Comparison of ENCODE assay signal across 12 cellular contexts in the genomic region with DNA sequence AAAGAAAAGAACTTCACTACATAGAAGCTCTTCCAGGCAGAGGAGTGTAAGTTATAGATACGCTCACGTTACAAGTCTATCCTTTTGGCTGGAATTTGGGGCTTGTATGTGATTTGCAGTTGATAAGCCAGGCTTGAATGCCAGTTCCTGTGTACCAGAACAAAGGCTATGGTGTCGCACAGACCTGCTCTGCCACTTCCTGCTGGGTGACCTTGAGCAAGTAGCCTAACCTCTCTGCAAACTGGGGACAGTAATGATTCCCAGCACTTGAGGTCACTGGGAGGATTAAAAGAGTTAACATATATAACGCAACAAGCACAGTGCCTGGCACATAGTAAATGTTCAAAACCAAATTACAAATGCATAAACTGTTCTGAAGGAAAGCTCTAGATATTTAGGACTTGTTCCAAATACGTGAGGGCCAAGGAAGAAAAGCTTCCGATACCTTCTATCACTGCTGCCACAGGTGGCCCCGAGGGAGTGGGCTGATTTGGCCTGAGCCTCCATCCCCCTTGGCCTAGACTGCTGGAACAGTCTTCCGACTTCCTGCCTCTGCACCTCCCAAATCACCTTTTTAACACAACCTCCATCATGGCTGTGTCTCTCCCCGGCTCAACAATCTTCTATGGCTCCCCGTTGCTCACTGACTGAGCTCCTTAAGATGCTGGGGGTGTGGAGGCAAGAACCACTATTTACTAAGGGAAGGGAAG. TPM values are rescaled to one million over a fixed set of nuclear protein-coding genes. Genes with fewer than 3 reads are reported as not detected.
DNase-seq lines count a peak whose midpoint lies in the region; ATAC-seq, FAIRE-seq and TF ChIP-seq lines count a peak whose summit lies in the region.
"Had no signal": no experiment of that assay in that cellular context is flagged by ENCODE, and none has a peak within 500 bp of the region (broad histone marks: within the 10 kb centered on the region; RNA-seq: fewer than 3 reads in every experiment).

No MANE protein-coding gene starts in this region.

- H3K4me1 Mint-ChIP-seq in activated CD4-positive, alpha-beta T cell treated with anti-CD3 and anti-CD28 coated beads, Interleukin-2, amount 10 ng/mL, durations not matched to agents 7 days and 5 days = peaks cover 55% of the 10 kb centered on the region
- peaks cover 2% of the 10 kb centered on the region for H3K4me1 Mint-ChIP-seq in glutamatergic neuron (ENCODE audit: low read depth, unreplicated experiment)

- no peaks in the 10 kb centered on the region for H3K27me3 ChIP-seq in small intestine (ENCODE audit: control insufficient read depth in 2 of 2, insufficient read depth in 2 of 2, low read length in 2 of 2)
- H3K27me3 ChIP-seq: uterus had no signal

- H3K9me3 Mint-ChIP-seq in activated CD4-positive, alpha-beta T cell treated with anti-CD3 and anti-CD28 coated beads, Interleukin-2, amount 10 ng/mL, durations not matched to agents 7 days and 5 days = no peaks in the 10 kb centered on the region
- H3K9me3 Mint-ChIP-seq in glutamatergic neuron (ENCODE audit: unreplicated experiment) = no peaks in the 10 kb centered on the region

- no peak overlapping the region for H3K4me3 ChIP-seq in small intestine (ENCODE audit: low read depth in 1 of 2, low read length in 2 of 2)

- H3K36me3 ChIP-seq in small intestine (ENCODE audit: control insufficient read depth in 2 of 2, insufficient read depth in 2 of 2, low read length in 2 of 2) = no peaks in the 10 kb centered on the region
- H3K36me3 ChIP-seq: gastroesophageal sphincter, uterus had no signal

- FAIRE-seq in small intestine (lab: Jason Lieb, UNC) = no peak

- peak; percentile 16 for DNase-seq in activated CD4-positive, alpha-beta T cell treated with anti-CD3 and anti-CD28 coated beads, Interleukin-2, amount 10 ng/mL, durations not matched to agents 7 days and 5 days
- no peak for DNase-seq in activated CD4-positive, alpha-beta T cell treated with anti-CD3 and anti-CD28 coated beads, Interleukin-2, amount 50 U/mL, for 1 hour
- DNase-seq in glutamatergic neuron (no peak), small intestine (peak; percentile 47), NCI-H1105 (lab: John Stamatoyannopoulos, UW) (no peak)
- DNase-seq: cerebellar nuclear complex had no signal

- WGBS in small intestine, 3 donors = 17 to 57% (median 45%) methylated on average over 8 to 10 of the region's 10 CpGs

- H3K27ac Mint-ChIP-seq in activated CD4-positive, alpha-beta T cell treated with anti-CD3 and anti-CD28 coated beads, Interleukin-2, amount 10 ng/mL, durations not matched to agents 7 days and 5 days = peak overlapping the region; percentile 97
- H3K27ac Mint-ChIP-seq in glutamatergic neuron (ENCODE audit: unreplicated experiment) = no peak overlapping the region

- POLR2A ChIA-PET in activated CD4-positive, alpha-beta T cell treated with anti-CD3 and anti-CD28 coated beads, Interleukin-2, amount 10 ng/mL, durations not matched to agents 7 days and 5 days (lab: Charles Lee) = no interaction called here

- H3K4me3 Mint-ChIP-seq in activated CD4-positive, alpha-beta T cell treated with anti-CD3 and anti-CD28 coated beads, Interleukin-2, amount 10 ng/mL, durations not matched to agents 7 days and 5 days = peak overlapping the region; percentile 74
- peak overlapping the region; percentile 67 for H3K4me3 Mint-ChIP-seq in glutamatergic neuron (ENCODE audit: unreplicated experiment)

- CTCF ChIA-PET in activated CD4-positive, alpha-beta T cell treated with anti-CD3 and anti-CD28 coated beads, Interleukin-2, amount 10 ng/mL, durations not matched to agents 7 days and 5 days (lab: Charles Lee) = interaction anchor here (0.6 to 2.9 kb wide), 12 partner anchors 8 to 147 kb away, joined by 3 to 10 read pairs (median 3); a partner anchor contains a TSS

- ATAC-seq in HG03135 (IDR thresholded peaks at IDR 0.05; ENCODE audit: unreplicated experiment) (no peak), HG02870 (IDR thresholded peaks at IDR 0.05; ENCODE audit: unreplicated experiment) (no peak)

- no peaks in the 10 kb centered on the region for H3K9me3 ChIP-seq in small intestine (ENCODE audit: control insufficient read depth, low read depth)
- H3K9me3 ChIP-seq: gastroesophageal sphincter, uterus had no signal

- H3K4me1 ChIP-seq in small intestine (ENCODE audit: control insufficient read depth in 2 of 2, insufficient read depth in 1 of 2, low read depth in 1 of 2, low read length in 1 of 2) = peaks cover 0 to 3% of the 10 kb centered on the region in 2 donors
- H3K4me1 ChIP-seq: uterus had no signal

- no peaks in the 10 kb centered on the region for H3K36me3 Mint-ChIP-seq in activated CD4-positive, alpha-beta T cell treated with anti-CD3 and anti-CD28 coated beads, Interleukin-2, amount 10 ng/mL, durations not matched to agents 7 days and 5 days (ENCODE audit: low read depth)
- no peaks in the 10 kb centered on the region for H3K36me3 Mint-ChIP-seq in glutamatergic neuron (ENCODE audit: unreplicated experiment)

- TF ChIP-seq CTCF in glutamatergic neuron (IDR thresholded peaks at IDR 0.05; ENCODE audit: partially characterized antibody, unreplicated experiment) = no peak

- H3K27ac ChIP-seq in small intestine (ENCODE audit: low read depth in 1 of 2, low read length in 1 of 2) = peak overlapping the region; percentile 76 to 93
- H3K27ac ChIP-seq: uterus had no signal

- 0 out of 2 replicates have a peak, but pooled peaks have one; percentile 5 for TF ChIP-seq POLR2A in Raji (IDR thresholded peaks at IDR 0.05; ENCODE audit: insufficient read depth, low read depth, low read length)

- no peaks in the 10 kb centered on the region for H3K27me3 Mint-ChIP-seq in activated CD4-positive, alpha-beta T cell treated with anti-CD3 and anti-CD28 coated beads, Interleukin-2, amount 10 ng/mL, durations not matched to agents 7 days and 5 days
- H3K27me3 Mint-ChIP-seq in glutamatergic neuron (ENCODE audit: unreplicated experiment) = no peaks in the 10 kb centered on the region

RNA-seq across cellular contexts. Expression of a gene that starts 1.3 kb away (rescaled TPM):
- 1 to 10 TPM; 3.1 to 3.3 TPM for total RNA-seq in activated CD4-positive, alpha-beta T cell treated with anti-CD3 and anti-CD28 coated beads, Interleukin-2, amount 10 ng/mL, durations not matched to agents 7 days and 5 days
- total RNA-seq in glutamatergic neuron (ENCODE audit: unreplicated experiment) = not detected
- 1 to 10 TPM; 3.3 to 5.4 (median 4.5) TPM for polyA plus RNA-seq in small intestine
- total RNA-seq: RPMI7951 had no signal

RNA-seq across cellular contexts. Expression of a gene that starts 34.3 kb away (rescaled TPM):
- 1,000 to 10,000 TPM; 1,629 to 1,903 TPM for total RNA-seq in activated CD4-positive, alpha-beta T cell treated with anti-CD3 and anti-CD28 coated beads, Interleukin-2, amount 10 ng/mL, durations not matched to agents 7 days and 5 days
- 1,088 TPM for total RNA-seq in glutamatergic neuron (ENCODE audit: unreplicated experiment)
- 1,000 to 10,000 TPM; 3,763 to 8,743 (median 6,656) TPM for polyA plus RNA-seq in small intestine

Comparison
In these comparisons a context has a peak if more than half of its experiments do, and no peak if none do; other contexts are left out.
1. DNase-seq: peak in activated CD4-positive, alpha-beta T cell treated with anti-CD3 and anti-CD28 coated beads, Interleukin-2, amount 10 ng/mL, durations not matched to agents 7 days and 5 days (single experiment) and small intestine (single experiment); none in activated CD4-positive, alpha-beta T cell treated with anti-CD3 and anti-CD28 coated beads, Interleukin-2, amount 50 U/mL, for 1 hour (single experiment), glutamatergic neuron (single experiment) and NCI-H1105 (single experiment).